Comparison of ENCODE assay signal across 8 cellular contexts in genomic region chr3:185942907-185943306, GRCh38. TPM values are rescaled to one million over a fixed set of nuclear protein-coding genes. Genes with fewer than 3 reads are reported as not detected.
DNase-seq lines count a peak whose midpoint lies in the region; ATAC-seq and TF ChIP-seq lines count a peak whose summit lies in the region.

No MANE protein-coding gene starts in this region.

- H3K9me2 ChIP-seq in SU-DHL-6 (replicated peaks; ENCODE audit: insufficient read depth, low read length) = no peaks in the 10 kb centered on the region

- in situ Hi-C loops in ACHN (cut with HindIII; ENCODE audit: low pct_ligation_motif_present, low pct_unique_long_range_greater_than_20kb, low sequenced_read_pairs) = no loop called here

- H4K20me1 ChIP-seq in SU-DHL-6 (ENCODE audit: low read depth, low read length) = no peaks in the 10 kb centered on the region

- H3K27me3 ChIP-seq in left ventricle myocardium inferior (ENCODE audit: low read depth) (peaks cover 7% of the 10 kb centered on the region), SU-DHL-6 (ENCODE audit: low read length) (no peaks in the 10 kb centered on the region), mucosa of rectum (ENCODE audit: control insufficient read depth in 2 of 2, insufficient read depth in 2 of 2, low read length in 2 of 2) (no peaks in the 10 kb centered on the region)

- no peak for ATAC-seq in left cardiac atrium

- H3K4me1 ChIP-seq in left ventricle myocardium inferior = peaks cover 10% of the 10 kb centered on the region
- H3K4me1 ChIP-seq in mucosa of rectum (ENCODE audit: control insufficient read depth in 2 of 2, insufficient read depth in 2 of 2, low read length in 2 of 2) = peaks cover 4 to 8% of the 10 kb centered on the region in 2 donors

- H3K27ac ChIP-seq in left ventricle myocardium inferior (replicated peaks) (peak overlapping the region; percentile 34), SU-DHL-6 (ENCODE audit: low read depth, low read length) (no peak overlapping the region), mucosa of rectum (ENCODE audit: low read depth in 2 of 2, low read length in 2 of 2) (no peak overlapping the region)

- H3K4me2 ChIP-seq in SU-DHL-6 (ENCODE audit: low read depth, low read length, poor library complexity, severe bottlenecking) = peak overlapping the region; percentile 40

- H3K36me3 ChIP-seq in left ventricle myocardium inferior (no peaks in the 10 kb centered on the region), SU-DHL-6 (ENCODE audit: low read length) (no peaks in the 10 kb centered on the region), mucosa of rectum (ENCODE audit: control insufficient read depth in 2 of 2, insufficient read depth in 2 of 2, low read length in 2 of 2) (no peaks in the 10 kb centered on the region)

- intact Hi-C loops in left ventricle myocardium inferior (cut with micrococcal nuclease) = no loop called here
- intact Hi-C loops in left cardiac atrium (cut with DNase I) = no loop called here

- H3K4me3 ChIP-seq in left ventricle myocardium inferior (peak overlapping the region; percentile 42), SU-DHL-6 (ENCODE audit: insufficient read depth, low read length, poor library complexity, severe bottlenecking) (peak overlapping the region; percentile 20), mucosa of rectum (ENCODE audit: low read length in 2 of 2) (peak overlapping the region in 1 of 2 donors; percentile 63)

- no peaks in the 10 kb centered on the region for H3K9me3 ChIP-seq in left ventricle myocardium inferior (replicated peaks)
- no peaks in the 10 kb centered on the region for H3K9me3 ChIP-seq in SU-DHL-6 (ENCODE audit: insufficient read depth, low read length)
- no peaks in the 10 kb centered on the region for H3K9me3 ChIP-seq in mucosa of rectum (ENCODE audit: control insufficient read depth in 2 of 2, low read length in 2 of 2)

- no peak for DNase-seq in left ventricle myocardium inferior
- DNase-seq in left cardiac atrium = no peak
- no peak for DNase-seq in ACHN
- no peak for DNase-seq in A172 (ENCODE audit: low spot score)
- DNase-seq in SW480 (ENCODE audit: low spot score) = no peak
- DNase-seq in RPMI8226 = no peak

- H3F3A ChIP-seq in SU-DHL-6 (ENCODE audit: insufficient read depth) = no peaks in the 10 kb centered on the region

- H3K9ac ChIP-seq in SU-DHL-6 (ENCODE audit: low read length) (peak overlapping the region; percentile 37; the same call in 1 of the 2 replicates), mucosa of rectum (ENCODE audit: low read depth in 1 of 2, low read length in 2 of 2) (peak overlapping the region; percentile 29 to 32)

- TF ChIP-seq CTCF in left ventricle myocardium inferior (IDR thresholded peaks at IDR 0.05; ENCODE audit: borderline replicate concordance) = no peak
- TF ChIP-seq CTCF in SU-DHL-6 (IDR thresholded peaks at IDR 0.05; ENCODE audit: insufficient read depth, low read length, poor library complexity, severe bottlenecking) = no peak

- peak overlapping the region; percentile 65 for H2AFZ ChIP-seq in SU-DHL-6 (ENCODE audit: low read depth, low read length, severe bottlenecking)

- H3K79me2 ChIP-seq in SU-DHL-6 (ENCODE audit: insufficient read depth, low read length) = no peaks in the 10 kb centered on the region

RNA-seq across cellular contexts. Expression of gene TRA2B, which starts 5.1 kb away (rescaled TPM):
- total RNA-seq in left ventricle myocardium inferior = 42.7 TPM
- total RNA-seq in left cardiac atrium = 10 to 100 TPM; 56.3 to 71.8 TPM
- 290 and 367 TPM in 2 replicates for total RNA-seq in A172 (2014; rRNA removed; shearing (Covaris generic))
